In the genomic region with DNA sequence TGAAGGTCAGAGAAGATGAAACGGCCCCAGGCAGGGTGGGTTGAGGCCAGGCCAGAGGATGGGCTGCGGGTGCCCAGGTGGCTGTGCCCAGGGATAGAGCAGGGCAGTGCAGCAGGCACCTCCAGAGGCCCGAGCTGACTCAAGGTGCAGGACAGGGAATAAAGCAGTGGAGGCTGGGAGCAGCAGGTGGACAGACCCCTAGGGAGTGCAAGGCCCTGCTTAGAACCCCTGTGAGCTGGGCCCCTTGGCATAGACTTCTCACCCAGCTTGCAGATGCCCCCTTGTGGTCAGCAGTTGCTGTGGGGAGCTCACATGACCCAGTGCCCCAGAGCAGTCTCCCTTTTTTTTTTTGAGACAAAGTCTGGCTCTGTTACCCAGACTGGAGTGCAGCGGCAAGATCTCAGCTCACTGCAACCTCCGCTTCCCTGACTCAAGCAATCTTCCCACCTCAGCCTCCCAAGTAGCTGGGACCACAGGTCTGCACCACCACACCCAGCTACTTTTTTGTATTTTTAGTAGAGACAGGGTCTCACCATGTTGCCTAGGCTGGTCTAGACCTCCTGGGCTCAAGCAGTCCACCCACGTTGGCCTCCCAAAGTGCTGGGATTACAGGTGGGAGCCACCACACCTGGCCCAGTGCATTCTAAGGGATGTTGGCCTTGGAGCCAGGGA, we compare ENCODE assay signal across 8 cellular contexts.
DNase-seq lines count a peak whose midpoint lies in the region; ATAC-seq and TF ChIP-seq lines count a peak whose summit lies in the region.

No MANE protein-coding gene starts in this region.

- H3K9me3 ChIP-seq in endodermal cell (ENCODE audit: control insufficient read depth, low read length), result no peaks in the 10 kb centered on the region

- no peak overlapping the region for H3K4me3 ChIP-seq in endodermal cell (ENCODE audit: low read length)

- no peaks in the 10 kb centered on the region for H3K36me3 ChIP-seq in endodermal cell (ENCODE audit: control insufficient read depth, insufficient read depth, low read length)

- no peaks in the 10 kb centered on the region for H3K36me3 Mint-ChIP-seq in activated CD4-positive, alpha-beta memory T cell treated with anti-CD3 and anti-CD28 coated beads, Interleukin-2, amount 10 ng/mL, durations not matched to agents 7 days and 5 days (ENCODE audit: low read depth)
- no peaks in the 10 kb centered on the region for H3K36me3 Mint-ChIP-seq in endodermal cell (ENCODE audit: low read depth)

- DNase-seq in activated gamma-delta T cell treated with Interleukin-2 at 50 U/mL for 16 hours (peak; percentile 63), activated gamma-delta T cell (lab: John Stamatoyannopoulos, UW) (no peak), NCI-H226 (peak; percentile 54), endodermal cell (peak; percentile 90), myocyte (ENCODE audit: low read depth) (peak; percentile 52)
- DNase-seq in activated CD4-positive, alpha-beta memory T cell treated with anti-CD3 and anti-CD28 coated beads, Interleukin-2, amount 10 ng/mL, durations not matched to agents 7 days and 5 days, result peak; percentile 61
- peak; percentile 42 to 57 for DNase-seq in stimulated activated naive CD8-positive, alpha-beta T cell treated with anti-CD3 and anti-CD28 coated beads, Interleukin-15, amount 100 ng/mL, for 72 hours

- H3K4me3 Mint-ChIP-seq in activated CD4-positive, alpha-beta memory T cell treated with anti-CD3 and anti-CD28 coated beads, Interleukin-2, amount 10 ng/mL, durations not matched to agents 7 days and 5 days, result no peak overlapping the region
- no peak overlapping the region for H3K4me3 Mint-ChIP-seq in endodermal cell
- H3K4me3 Mint-ChIP-seq in stimulated activated naive CD8-positive, alpha-beta T cell treated with anti-CD3 and anti-CD28 coated beads, Interleukin-15, amount 100 ng/mL, for 72 hours, result no peak overlapping the region

- H3K4me1 ChIP-seq in endodermal cell (ENCODE audit: control insufficient read depth, insufficient read depth, low read length), result no peaks in the 10 kb centered on the region

- no peak overlapping the region for H3K27ac Mint-ChIP-seq in activated CD4-positive, alpha-beta memory T cell treated with anti-CD3 and anti-CD28 coated beads, Interleukin-2, amount 10 ng/mL, durations not matched to agents 7 days and 5 days
- H3K27ac Mint-ChIP-seq in endodermal cell, result no peak overlapping the region
- H3K27ac Mint-ChIP-seq in stimulated activated naive CD8-positive, alpha-beta T cell treated with anti-CD3 and anti-CD28 coated beads, Interleukin-15, amount 100 ng/mL, for 72 hours, result no peak overlapping the region

- CTCF ChIA-PET in activated CD4-positive, alpha-beta memory T cell treated with anti-CD3 and anti-CD28 coated beads, Interleukin-2, amount 10 ng/mL, durations not matched to agents 7 days and 5 days (lab: Charles Lee), result interaction anchor here (0.6 to 3.1 kb wide), 22 partner anchors 11 to 970 kb away, joined by 3 to 13 read pairs (median 4); no protein-coding TSS in a partner anchor

- H3K4me1 Mint-ChIP-seq in activated CD4-positive, alpha-beta memory T cell treated with anti-CD3 and anti-CD28 coated beads, Interleukin-2, amount 10 ng/mL, durations not matched to agents 7 days and 5 days, result peaks cover 9% of the 10 kb centered on the region
- no peaks in the 10 kb centered on the region for H3K4me1 Mint-ChIP-seq in endodermal cell
- peaks cover 15% of the 10 kb centered on the region for H3K4me1 Mint-ChIP-seq in stimulated activated naive CD8-positive, alpha-beta T cell treated with anti-CD3 and anti-CD28 coated beads, Interleukin-15, amount 100 ng/mL, for 72 hours

- peaks cover 2% of the 10 kb centered on the region for H3K27me3 Mint-ChIP-seq in activated CD4-positive, alpha-beta memory T cell treated with anti-CD3 and anti-CD28 coated beads, Interleukin-2, amount 10 ng/mL, durations not matched to agents 7 days and 5 days
- H3K27me3 Mint-ChIP-seq in endodermal cell (ENCODE audit: insufficient read depth), result no peaks in the 10 kb centered on the region
- H3K27me3 Mint-ChIP-seq in stimulated activated naive CD8-positive, alpha-beta T cell treated with anti-CD3 and anti-CD28 coated beads, Interleukin-15, amount 100 ng/mL, for 72 hours, result no peaks in the 10 kb centered on the region

- peak; percentile 74 for ATAC-seq in stimulated activated naive CD8-positive, alpha-beta T cell treated with anti-CD3 and anti-CD28 coated beads, Interleukin-15, amount 100 ng/mL, for 72 hours
- no peak for ATAC-seq in GM18867 (IDR thresholded peaks at IDR 0.05; ENCODE audit: unreplicated experiment)

- H3K27me3 ChIP-seq in endodermal cell (ENCODE audit: control insufficient read depth, insufficient read depth, low read length, poor library complexity, severe bottlenecking), result no peaks in the 10 kb centered on the region

- POLR2A ChIA-PET in activated CD4-positive, alpha-beta memory T cell treated with anti-CD3 and anti-CD28 coated beads, Interleukin-2, amount 10 ng/mL, durations not matched to agents 7 days and 5 days (lab: Charles Lee), result interaction anchor here (0.7 to 0.9 kb wide), 2 partner anchors 195 to 264 kb away, joined by 3 to 4 read pairs; no protein-coding TSS in a partner anchor

- no peak overlapping the region for H3K9ac ChIP-seq in endodermal cell (ENCODE audit: extremely low read depth, low read length, poor library complexity, severe bottlenecking)

- H3K9me3 Mint-ChIP-seq in activated CD4-positive, alpha-beta memory T cell treated with anti-CD3 and anti-CD28 coated beads, Interleukin-2, amount 10 ng/mL, durations not matched to agents 7 days and 5 days, result no peaks in the 10 kb centered on the region
- H3K9me3 Mint-ChIP-seq in endodermal cell, result no peaks in the 10 kb centered on the region
- no peaks in the 10 kb centered on the region for H3K9me3 Mint-ChIP-seq in stimulated activated naive CD8-positive, alpha-beta T cell treated with anti-CD3 and anti-CD28 coated beads, Interleukin-15, amount 100 ng/mL, for 72 hours

- TF ChIP-seq CTCF in endodermal cell (conservative IDR thresholded peaks at IDR 0.05), result peak; percentile 81

- WGBS in endodermal cell (ENCODE audit: insufficient coverage in 1 of 2, insufficient read length in 1 of 2), 2 experiments, result 89 to 92% methylated on average over 4 to 6 of the region's 6 CpGs

- H3K27ac ChIP-seq in endodermal cell (ENCODE audit: low read depth, low read length), result no peak overlapping the region
